In the genomic region with DNA sequence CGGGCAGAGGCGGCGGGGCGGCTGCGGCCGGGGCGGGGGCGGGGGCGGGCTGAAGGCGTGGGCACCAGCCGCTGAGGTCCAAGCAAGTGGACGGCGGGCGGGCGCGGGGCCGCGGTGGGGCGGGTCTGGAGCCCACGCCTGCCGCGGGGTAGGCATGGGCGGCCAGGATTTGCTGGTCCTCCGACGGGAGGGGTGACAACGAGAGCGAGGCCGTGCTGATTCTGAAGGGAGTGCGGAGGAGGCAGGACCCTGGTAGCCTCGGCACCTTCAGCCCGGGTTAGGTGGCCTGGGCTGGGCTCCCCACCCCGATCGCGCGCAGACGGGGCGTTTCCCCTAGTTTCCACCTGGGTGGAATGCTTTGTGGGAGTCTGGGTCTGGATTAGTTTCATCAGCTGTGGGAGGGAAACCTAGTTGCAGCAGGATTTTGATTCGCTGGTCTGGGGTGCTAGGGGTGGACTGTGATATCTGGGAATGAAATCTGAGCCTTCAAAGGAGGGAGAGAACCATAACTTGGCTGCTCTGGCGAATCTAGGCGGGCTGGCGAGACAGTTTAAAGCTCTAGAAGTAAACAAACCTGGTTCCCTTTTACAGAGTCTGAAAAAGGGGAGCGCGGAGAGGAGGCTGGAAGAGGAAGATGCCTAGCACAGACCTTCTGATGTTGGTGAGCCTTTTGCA, we compare ENCODE assay signal across 8 cellular contexts. TPM values are rescaled to one million over a fixed set of nuclear protein-coding genes. Genes with fewer than 3 reads are reported as not detected.
A peak's percentile ranks its signal among the peaks of the same experiment; 100 is the strongest.
DNase-seq lines count a peak whose midpoint lies in the region; ATAC-seq and TF ChIP-seq lines count a peak whose summit lies in the region.

No MANE protein-coding gene starts in this region.

- H3K27me3 ChIP-seq in SU-DHL-6 (ENCODE audit: low read length) (no peaks in the 10 kb centered on the region), heart right ventricle (no peaks in the 10 kb centered on the region), parathyroid adenoma (ENCODE audit: control insufficient read depth, insufficient read depth, low read length) (no peaks in the 10 kb centered on the region), vagina (no peaks in the 10 kb centered on the region)

- H3K79me2 ChIP-seq in SU-DHL-6 (ENCODE audit: insufficient read depth, low read length) (no peaks in the 10 kb centered on the region; the same call in 1 of the 2 replicates), parathyroid adenoma (peaks cover 15% of the 10 kb centered on the region)

- TF ChIP-seq POLR2A in vagina (IDR thresholded peaks at IDR 0.05): no peak

- peaks cover 0 to 22% (median 9%) of the 10 kb centered on the region in 9 donors for H3K4me1 ChIP-seq in heart right ventricle
- peaks cover 9% of the 10 kb centered on the region for H3K4me1 ChIP-seq in parathyroid adenoma
- H3K4me1 ChIP-seq in vagina: peaks cover 25% of the 10 kb centered on the region

- peak overlapping the region; percentile 81 for H3K4me2 ChIP-seq in SU-DHL-6 (ENCODE audit: low read depth, low read length, poor library complexity, severe bottlenecking)
- peak overlapping the region; percentile 94 for H3K4me2 ChIP-seq in parathyroid adenoma (ENCODE audit: low read length)

- H3K27ac ChIP-seq in SU-DHL-6 (ENCODE audit: low read depth, low read length): no peak overlapping the region
- peak overlapping the region; percentile 70 to 95 (median 86) for H3K27ac ChIP-seq in heart right ventricle
- peak overlapping the region; percentile 90 for H3K27ac ChIP-seq in parathyroid adenoma
- peak overlapping the region; percentile 96 for H3K27ac ChIP-seq in vagina

- no peaks in the 10 kb centered on the region for H3K9me3 ChIP-seq in SU-DHL-6 (ENCODE audit: insufficient read depth, low read length)
- no peaks in the 10 kb centered on the region for H3K9me3 ChIP-seq in heart right ventricle
- no peaks in the 10 kb centered on the region for H3K9me3 ChIP-seq in parathyroid adenoma (ENCODE audit: control insufficient read depth, low read length)
- H3K9me3 ChIP-seq in vagina: no peaks in the 10 kb centered on the region

- no peaks in the 10 kb centered on the region for H3K9me2 ChIP-seq in SU-DHL-6 (replicated peaks; ENCODE audit: insufficient read depth, low read length)

- H3F3A ChIP-seq in SU-DHL-6 (ENCODE audit: insufficient read depth): 0 out of 2 replicates have a peak, but pooled peaks cover 3% of the 10 kb centered on the region

- intact Hi-C loops in heart right ventricle (cut with DNase I) (loop anchor here in 2 of 10 donors (2.0 to 5.0 kb wide), 2 partner anchors 61 to 64 kb away; no protein-coding TSS in a partner anchor), vagina (cut with DNase I) (no loop called here)

- H3K4me3 ChIP-seq in SU-DHL-6 (ENCODE audit: insufficient read depth, low read length, poor library complexity, severe bottlenecking) (peak overlapping the region; percentile 70), heart right ventricle (peak overlapping the region; percentile 57 to 84 (median 74)), parathyroid adenoma (ENCODE audit: low read depth, low read length) (peak overlapping the region; percentile 78), vagina (peak overlapping the region; percentile 76 to 90)

- H3K36me3 ChIP-seq in SU-DHL-6 (ENCODE audit: low read length) (no peaks in the 10 kb centered on the region), heart right ventricle (peaks cover 0 to 42% (median 6%) of the 10 kb centered on the region in 9 donors), parathyroid adenoma (ENCODE audit: control insufficient read depth, insufficient read depth, low read length) (no peaks in the 10 kb centered on the region), vagina (peaks cover 0 to 2% of the 10 kb centered on the region in 2 donors)

- in situ Hi-C loops in KBM-7 (cut with MboI; ENCODE audit: low pct_unique_long_range_greater_than_20kb, low sequenced_read_pairs): loop anchor here (10.0 kb wide), 1 partner anchor 58 kb away; no protein-coding TSS in a partner anchor

- H3K9ac ChIP-seq in SU-DHL-6 (ENCODE audit: low read length): peak overlapping the region; percentile 68
- no peak overlapping the region for H3K9ac ChIP-seq in parathyroid adenoma

- TF ChIP-seq CTCF in SU-DHL-6 (IDR thresholded peaks at IDR 0.05; ENCODE audit: insufficient read depth, low read length, poor library complexity, severe bottlenecking) (no peak), heart right ventricle (IDR thresholded peaks at IDR 0.05) (no peak), parathyroid adenoma (IDR thresholded peaks at IDR 0.05) (no peak), vagina (IDR thresholded peaks at IDR 0.05) (no peak)

- H4K20me1 ChIP-seq in SU-DHL-6 (ENCODE audit: low read depth, low read length): no peaks in the 10 kb centered on the region

- H2AFZ ChIP-seq in SU-DHL-6 (ENCODE audit: low read depth, low read length, severe bottlenecking) (peak overlapping the region; percentile 85), parathyroid adenoma (peak overlapping the region; percentile 68)

- DNase-seq in DMS53 treated with DMSO at 0.1 percent for 48 hours (lab: John Stamatoyannopoulos, UW; ENCODE audit: unreplicated experiment): peak; percentile 24
- DNase-seq in KBM-7: peak; percentile 77
- peak; percentile 61 for DNase-seq in amniotic stem cell (lab: John Stamatoyannopoulos, UW)
- peak; percentile 48 to 68 for DNase-seq in heart right ventricle
- DNase-seq in vagina (ENCODE audit: extremely low spot score in 2 of 2): no peak

- peak; percentile 43 for ATAC-seq in GM21619 (IDR thresholded peaks at IDR 0.05; ENCODE audit: unreplicated experiment)
- ATAC-seq in heart right ventricle: peak; percentile 59 to 77 (median 70)

- 1 to 2% methylated on average over 34 to 42 of the region's 43 CpGs for WGBS in heart right ventricle, 2 donors

RNA-seq across cellular contexts. Expression of a gene that starts 0.6 kb away (rescaled TPM):
- 10 to 100 TPM in 9 of 10 donors, 1 to 10 TPM in 1; 8.3 to 20.3 (median 13.9) TPM for total RNA-seq in heart right ventricle
- polyA plus RNA-seq in heart right ventricle: 1 to 10 TPM; 3.7 to 5.9 TPM
- 33.1 TPM for total RNA-seq in vagina

RNA-seq across cellular contexts. Expression of a gene that starts 31.2 kb away (rescaled TPM):
- total RNA-seq in heart right ventricle: not detected
- polyA plus RNA-seq in heart right ventricle: not detected
- total RNA-seq in vagina: not detected

Comparison
In these comparisons a context has a peak if more than half of its experiments do, and no peak if none do; other contexts are left out.
1. DNase-seq: peak in DMS53 treated with DMSO at 0.1 percent for 48 hours (single experiment), KBM-7 (single experiment), amniotic stem cell (single experiment) and heart right ventricle (2 of 2); none in vagina (0 of 2).
2. Peak in every context shown above with its lines, with median percentiles within 50 percentile points of each other: H3K4me3 ChIP-seq.